Comparison of ENCODE assay signal across 30 cellular contexts in genomic region chr2:174830561-174830960, GRCh38.
"Had no signal": no experiment of that assay in that cellular context is flagged by ENCODE, and none has a peak within 500 bp of the region (broad histone marks: within the 10 kb centered on the region; RNA-seq: fewer than 3 reads in every experiment).

No MANE protein-coding gene starts in this region.

- H3K27ac Mint-ChIP-seq: activated CD4-positive, alpha-beta memory T cell treated with anti-CD3 and anti-CD28 coated beads for 36 hours; activated CD4-positive, alpha-beta T cell treated with anti-CD3 and anti-CD28 coated beads for 36 hours; activated CD4-positive, alpha-beta T cell treated with anti-CD3 and anti-CD28 coated beads, Interleukin-2, amount 10 ng/mL, durations not matched to agents 24 days and 14 days; activated CD8-positive, alpha-beta T cell treated with anti-CD3 and anti-CD28 coated beads, Interleukin-2, amount 10 ng/mL, durations not matched to agents 7 days and 5 days; activated naive CD4-positive, alpha-beta T cell treated with anti-CD3 and anti-CD28 coated beads for 36 hours; activated naive CD4-positive, alpha-beta T cell treated with anti-CD3 and anti-CD28 coated beads, Interleukin-2, amount 50 U/mL, for 24 hours; activated naive CD8-positive, alpha-beta T cell treated with anti-CD3 and anti-CD28 coated beads, Interleukin-2, amount 10 ng/mL, durations not matched to agents 7 days and 5 days; activated T-helper 2 cell treated with anti-CD3 and anti-CD28 coated beads, Interferon-gamma antibody, Interleukin-2, Interleukin-4, amounts not matched to agents 10 μg/mL and 5 μg/mL and 100 μg/mL, durations not matched to agents 14 hours and 24 hours and 36 hours; dendritic cell treated with granulocyte-macrophage colony-stimulating factor and Interleukin-4, amounts not matched to agents 40 ng/mL and 50 ng/mL, for 4 days; endodermal cell had no signal

- H3K36me3 ChIP-seq: brain microvascular endothelial cell, heart left ventricle had no signal

- H3K4me2 ChIP-seq: hepatocyte had no signal

- H3K9me3 Mint-ChIP-seq: endodermal cell had no signal

- H3K27me3 ChIP-seq: brain microvascular endothelial cell, dorsolateral prefrontal cortex, heart left ventricle, hepatocyte had no signal

- H3K4me3 Mint-ChIP-seq: activated CD4-positive, alpha-beta memory T cell treated with anti-CD3 and anti-CD28 coated beads for 36 hours; activated CD4-positive, alpha-beta T cell treated with anti-CD3 and anti-CD28 coated beads for 36 hours; activated CD4-positive, alpha-beta T cell treated with anti-CD3 and anti-CD28 coated beads, Interleukin-2, amount 10 ng/mL, durations not matched to agents 24 days and 14 days; activated CD8-positive, alpha-beta T cell treated with anti-CD3 and anti-CD28 coated beads, Interleukin-2, amount 10 ng/mL, durations not matched to agents 7 days and 5 days; activated naive CD4-positive, alpha-beta T cell treated with anti-CD3 and anti-CD28 coated beads for 36 hours; activated naive CD4-positive, alpha-beta T cell treated with anti-CD3 and anti-CD28 coated beads, Interleukin-2, amount 50 U/mL, for 24 hours; activated naive CD8-positive, alpha-beta T cell treated with anti-CD3 and anti-CD28 coated beads, Interleukin-2, amount 10 ng/mL, durations not matched to agents 7 days and 5 days; activated T-cell treated with anti-CD3 and anti-CD28 coated beads, Interleukin-2, amount 50 U/mL, for 4 hours; central memory CD8-positive, alpha-beta T cell; dendritic cell treated with granulocyte-macrophage colony-stimulating factor and Interleukin-4, amounts not matched to agents 40 ng/mL and 50 ng/mL, for 4 days; endodermal cell had no signal

- ATAC-seq: activated CD4-positive, alpha-beta T cell treated with anti-CD3 and anti-CD28 coated beads for 36 hours; activated CD8-positive, alpha-beta T cell treated with anti-CD3 and anti-CD28 coated beads, Interleukin-2, amount 10 ng/mL, durations not matched to agents 7 days and 5 days; activated T-cell treated with anti-CD3 and anti-CD28 coated beads, Interleukin-2, amount 50 U/mL, for 4 hours; esophagus mucosa had no signal

- H3K27ac ChIP-seq: brain microvascular endothelial cell, coronary artery, heart left ventricle, hepatocyte had no signal

- H3K4me3 ChIP-seq: coronary artery, heart left ventricle, hepatocyte had no signal

- H3K27me3 Mint-ChIP-seq: activated CD4-positive, alpha-beta T cell treated with anti-CD3 and anti-CD28 coated beads for 36 hours; activated CD4-positive, alpha-beta T cell treated with anti-CD3 and anti-CD28 coated beads, Interleukin-2, amount 10 ng/mL, durations not matched to agents 24 days and 14 days; activated naive CD4-positive, alpha-beta T cell treated with anti-CD3 and anti-CD28 coated beads, Interleukin-2, amount 50 U/mL, for 24 hours; activated naive CD8-positive, alpha-beta T cell treated with anti-CD3 and anti-CD28 coated beads, Interleukin-2, amount 10 ng/mL, durations not matched to agents 7 days and 5 days; central memory CD8-positive, alpha-beta T cell had no signal

- H2AFZ ChIP-seq: hepatocyte had no signal

- DNase-seq: activated CD4-positive, alpha-beta memory T cell treated with anti-CD3 and anti-CD28 coated beads for 36 hours; activated CD4-positive, alpha-beta T cell treated with anti-CD3 and anti-CD28 coated beads for 36 hours; activated CD4-positive, alpha-beta T cell treated with anti-CD3 and anti-CD28 coated beads, Interleukin-2, amount 10 ng/mL, durations not matched to agents 24 days and 14 days; activated CD4-positive, CD25-positive, alpha-beta regulatory T cell; activated CD4-positive, CD25-positive, alpha-beta regulatory T cell treated with anti-CD3 and anti-CD28 coated beads, Interleukin-2, amount 50 U/mL, for 72 hours; activated CD8-positive, alpha-beta T cell treated with anti-CD3 and anti-CD28 coated beads, Interleukin-2, amount 10 ng/mL, durations not matched to agents 7 days and 5 days; activated effector memory CD4-positive, alpha-beta T cell treated with anti-CD3 and anti-CD28 coated beads, Interleukin-2, amount 50 U/mL, for 16 hours; activated naive CD4-positive, alpha-beta T cell treated with anti-CD3 and anti-CD28 coated beads for 36 hours; activated naive CD8-positive, alpha-beta T cell treated with anti-CD3 and anti-CD28 coated beads, Interleukin-2, amount 10 ng/mL, durations not matched to agents 7 days and 5 days; activated T-cell treated with anti-CD3 and anti-CD28 coated beads, Interleukin-2, amount 50 U/mL, for 4 hours; amniotic stem cell; anterior cingulate cortex; brain microvascular endothelial cell; dorsolateral prefrontal cortex; effector memory CD4-positive, alpha-beta T cell; endodermal cell; foreskin fibroblast; heart left ventricle; T-helper 1 cell; T-helper 2 cell had no signal

- FAIRE-seq: astrocyte, bronchial epithelial cell, frontal cortex had no signal
